ENCODE assay signal across 17 cellular contexts in the genomic region with DNA sequence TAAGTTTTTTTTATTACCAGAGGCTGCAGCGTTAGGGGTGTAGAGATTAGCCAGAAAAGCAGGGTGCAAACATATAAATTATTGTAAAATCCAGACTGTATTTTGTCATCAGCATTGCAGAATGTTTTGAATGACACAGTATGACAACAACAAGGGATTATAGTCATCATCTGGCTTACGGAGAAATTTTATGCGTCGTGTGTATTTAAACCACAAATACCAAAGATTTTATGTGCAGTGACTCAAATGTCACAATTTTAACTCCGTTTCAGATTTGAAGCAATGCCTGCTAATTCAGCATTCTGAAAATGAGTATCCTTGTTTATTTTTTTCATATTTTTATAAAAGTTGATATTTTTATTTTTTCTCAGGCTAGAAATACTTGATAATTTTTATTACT. TPM values are rescaled to one million over a fixed set of nuclear protein-coding genes. Genes with fewer than 3 reads are reported as not detected.
DNase-seq lines count a peak whose midpoint lies in the region; ATAC-seq, FAIRE-seq and TF ChIP-seq lines count a peak whose summit lies in the region.
"Had no signal": no experiment of that assay in that cellular context is flagged by ENCODE, and none has a peak within 500 bp of the region (broad histone marks: within the 10 kb centered on the region; RNA-seq: fewer than 3 reads in every experiment).

No MANE protein-coding gene starts in this region.

- no peak overlapping the region for H3K14ac ChIP-seq in mesenchymal stem cell (ENCODE audit: low read length in 2 of 2)

- no peak overlapping the region for H2BK15ac ChIP-seq in mesenchymal stem cell (ENCODE audit: low read depth, poor library complexity, severe bottlenecking)

- peak; percentile 73 for DNase-seq in AG10803 (ENCODE audit: low read depth)
- peak; percentile 19 for DNase-seq in HTR-8/SVneo (ENCODE audit: insufficient read length, low spot score)
- DNase-seq in brain microvascular endothelial cell = peak; percentile 14
- DNase-seq in mesenchymal stem cell = no peak
- no peak for DNase-seq in stimulated activated CD4-positive, alpha-beta T cell treated with anti-CD3 and anti-CD28 coated beads, Interleukin-4, amount 100 ng/mL, for 1 hour
- no peak for DNase-seq in posterior cingulate gyrus
- no peak for DNase-seq in left lobe of liver (ENCODE audit: low spot score)
- DNase-seq in NCI-H2171 (lab: John Stamatoyannopoulos, UW) = no peak
- DNase-seq: activated naive CD8-positive, alpha-beta T cell treated with anti-CD3 and anti-CD28 coated beads, Interleukin-2, amount 10 ng/mL, durations not matched to agents 7 days and 5 days; caudate nucleus; left cardiac atrium; NCI-H748 treated with DMSO at 0.1 percent for 48 hours; stimulated activated CD4-positive, alpha-beta T cell treated with anti-CD3 and anti-CD28 coated beads, Interleukin-15, amount 100 ng/mL, for 24 hours; stimulated activated naive CD8-positive, alpha-beta T cell treated with anti-CD3 and anti-CD28 coated beads, Interleukin-15, Interleukin-2, amounts not matched to agents 100 U/mL and 50 U/mL, for 24 hours; T-helper 9 cell had no signal

- H3K4me2 ChIP-seq in mesenchymal stem cell (ENCODE audit: low read length, poor library complexity, severe bottlenecking) = no peak overlapping the region

- no peak overlapping the region for H3K18ac ChIP-seq in mesenchymal stem cell (ENCODE audit: low read depth in 1 of 2, low read length in 2 of 2)

- no peak overlapping the region for H2AFZ ChIP-seq in mesenchymal stem cell (ENCODE audit: low read depth, low read length)

- H2BK5ac ChIP-seq in mesenchymal stem cell (ENCODE audit: low read depth, low read length, poor library complexity, severe bottlenecking) = no peak overlapping the region

- no peak for FAIRE-seq in HTR-8/SVneo (lab: Jason Lieb, UNC)

- H2BK120ac ChIP-seq in mesenchymal stem cell (ENCODE audit: low read depth, low read length) = no peak overlapping the region

- no peaks in the 10 kb centered on the region for H3K36me3 ChIP-seq in brain microvascular endothelial cell (replicated peaks)
- no peaks in the 10 kb centered on the region for H3K36me3 ChIP-seq in mesenchymal stem cell (ENCODE audit: control insufficient read depth in 1 of 2, insufficient read depth in 2 of 2, low read depth in 1 of 2, low read length in 2 of 2)
- H3K36me3 ChIP-seq: SJCRH30 had no signal

- no peak overlapping the region for H4K91ac ChIP-seq in mesenchymal stem cell (ENCODE audit: low read length)

- no peak overlapping the region for H4K8ac ChIP-seq in mesenchymal stem cell (ENCODE audit: low read length)

- H3K27me3 ChIP-seq in brain microvascular endothelial cell (replicated peaks) (no peaks in the 10 kb centered on the region), mesenchymal stem cell (ENCODE audit: control insufficient read depth in 1 of 2, insufficient read depth in 1 of 2, low read length in 2 of 2) (no peaks in the 10 kb centered on the region)
- H3K27me3 ChIP-seq: SJCRH30 had no signal

- TF ChIP-seq CTCF in AG10803 (conservative IDR thresholded peaks at IDR 0.05; ENCODE audit: low read length) (no peak), brain microvascular endothelial cell (IDR thresholded peaks at IDR 0.05; ENCODE audit: low read depth, low read length, missing control alignments) (no peak)

- H3K79me1 ChIP-seq in mesenchymal stem cell (replicated peaks; ENCODE audit: low read length, poor library complexity, severe bottlenecking) = no peaks in the 10 kb centered on the region

- no peak overlapping the region for H3K4me3 ChIP-seq in AG10803 (ENCODE audit: low read length)
- H3K4me3 ChIP-seq in brain microvascular endothelial cell (ENCODE audit: low read depth, low read length) = no peak overlapping the region
- no peak overlapping the region for H3K4me3 ChIP-seq in mesenchymal stem cell (ENCODE audit: insufficient read depth in 1 of 2, low read depth in 1 of 2, low read length in 2 of 2)
- H3K4me3 ChIP-seq: SJCRH30 had no signal

- peak overlapping the region; percentile 23 for H3K9ac ChIP-seq in mesenchymal stem cell (ENCODE audit: low read length)

- no peak overlapping the region for H2BK12ac ChIP-seq in mesenchymal stem cell (ENCODE audit: low read length in 2 of 2)

- H3K27ac ChIP-seq in brain microvascular endothelial cell = no peak overlapping the region
- H3K27ac ChIP-seq in mesenchymal stem cell (ENCODE audit: low read length, poor library complexity, severe bottlenecking) = no peak overlapping the region
- H3K27ac ChIP-seq: SJCRH30 had no signal

- in situ Hi-C loops in brain microvascular endothelial cell (cut with HindIII; ENCODE audit: low pct_ligation_motif_present, low sequenced_read_pairs) = no loop called here

- no peak overlapping the region for H3K4ac ChIP-seq in mesenchymal stem cell (ENCODE audit: low read depth in 1 of 2, low read length in 2 of 2)

- ATAC-seq in left lobe of liver = no peak
- ATAC-seq: HCT116; left cardiac atrium; stimulated activated naive CD8-positive, alpha-beta T cell treated with anti-CD3 and anti-CD28 coated beads, Interleukin-15, Interleukin-2, amounts not matched to agents 100 U/mL and 50 U/mL, for 24 hours had no signal

- no peaks in the 10 kb centered on the region for H3K9me3 ChIP-seq in mesenchymal stem cell (ENCODE audit: control insufficient read depth, low read length)
- H3K9me3 ChIP-seq: SJCRH30 had no signal

- no peak overlapping the region for H3K23ac ChIP-seq in mesenchymal stem cell (ENCODE audit: low read length in 2 of 2)

- WGBS in mesenchymal stem cell = 79% methylated on average over 3 of the region's 5 CpGs

- no peaks in the 10 kb centered on the region for H3K4me1 ChIP-seq in mesenchymal stem cell (ENCODE audit: control insufficient read depth, insufficient read depth, low read depth, low read length)
- H3K4me1 ChIP-seq: SJCRH30 had no signal

- intact Hi-C loops in posterior cingulate gyrus (cut with DNase I) = loop anchor here (10.0 kb wide), 1 partner anchor 1520 kb away; no protein-coding TSS in a partner anchor

- H2AK5ac ChIP-seq in mesenchymal stem cell (ENCODE audit: low read length, severe bottlenecking) = no peak overlapping the region

RNA-seq across cellular contexts. Expression of a gene that starts 19.4 kb away (rescaled TPM):
- polyA plus RNA-seq in mesenchymal stem cell (2013, experiment 1 of 2) = 52.3 TPM
- 54.8 TPM for polyA plus RNA-seq in mesenchymal stem cell (2013, experiment 2 of 2)
- 15.6 TPM for total RNA-seq in left lobe of liver

Comparison
In these comparisons a context has a peak if more than half of its experiments do, and no peak if none do; other contexts are left out.
1. DNase-seq: peak in AG10803 (single experiment), HTR-8/SVneo (single experiment) and brain microvascular endothelial cell (single experiment); none in mesenchymal stem cell (single experiment), stimulated activated CD4-positive, alpha-beta T cell treated with anti-CD3 and anti-CD28 coated beads, Interleukin-4, amount 100 ng/mL, for 1 hour (single experiment), posterior cingulate gyrus (0 of 10), left lobe of liver (single experiment) and NCI-H2171 (single experiment).